31 cellular contexts compared by ENCODE assay signal in the genomic region with DNA sequence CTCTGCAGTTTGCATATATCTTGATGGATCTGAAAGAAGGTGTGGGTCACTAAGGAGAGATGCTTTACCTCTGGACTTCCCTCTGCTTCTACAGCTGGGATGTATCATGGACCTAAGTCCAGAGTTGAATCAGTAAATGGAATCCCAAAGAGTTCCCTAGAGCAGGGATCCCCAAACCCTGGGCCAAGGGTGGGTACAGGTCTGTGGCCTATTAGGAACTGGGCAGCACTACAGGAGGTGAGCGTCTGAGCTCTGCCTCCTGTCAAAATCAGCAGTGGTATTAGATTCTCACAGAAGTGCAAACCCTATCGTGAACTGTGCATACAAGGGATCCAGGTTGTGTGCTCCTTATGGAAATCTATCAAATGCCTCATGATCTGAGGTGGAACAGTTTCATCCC. TPM values are rescaled to one million over a fixed set of nuclear protein-coding genes. Genes with fewer than 3 reads are reported as not detected.
"Had no signal": no experiment of that assay in that cellular context is flagged by ENCODE, and none has a peak within 500 bp of the region (broad histone marks: within the 10 kb centered on the region; RNA-seq: fewer than 3 reads in every experiment).

No MANE protein-coding gene starts in this region.

- H3K4me1 ChIP-seq: colonic mucosa had no signal

- H3K36me3 ChIP-seq: ascending aorta, breast epithelium, cardiac muscle cell, colonic mucosa, esophagus squamous epithelium had no signal

- H3K27ac ChIP-seq: ascending aorta, breast epithelium, cardiac muscle cell, colonic mucosa, epithelial cell of prostate, VCaP had no signal

- H3K4me3 ChIP-seq: ascending aorta, breast epithelium, cardiac muscle cell, colonic mucosa, esophagus squamous epithelium had no signal

- H3K27me3 ChIP-seq: ascending aorta, breast epithelium, cardiac muscle cell, colonic mucosa, esophagus squamous epithelium had no signal

- H3K9me3 ChIP-seq: ascending aorta, breast epithelium, colonic mucosa, esophagus squamous epithelium had no signal

- DNase-seq: activated CD4-positive, alpha-beta memory T cell treated with anti-CD3 and anti-CD28 coated beads, Interleukin-2, amount 10 ng/mL, durations not matched to agents 7 days and 5 days; activated CD4-positive, alpha-beta T cell treated with anti-CD3 and anti-CD28 coated beads for 1 hour; activated CD4-positive, alpha-beta T cell treated with anti-CD3 and anti-CD28 coated beads for 4 hours; activated CD4-positive, alpha-beta T cell treated with anti-CD3 and anti-CD28 coated beads, Interleukin-2, amount 10 ng/mL, durations not matched to agents 7 days and 5 days; activated CD4-positive, alpha-beta T cell treated with anti-CD3 and anti-CD28 coated beads, Interleukin-2, amount 50 U/mL, for 4 hours; activated CD8-positive, alpha-beta memory T cell treated with anti-CD3 and anti-CD28 coated beads, Interleukin-2, amount 50 U/mL, for 48 hours; activated gamma-delta T cell; activated naive CD4-positive, alpha-beta T cell; activated naive CD4-positive, alpha-beta T cell treated with anti-CD3 and anti-CD28 coated beads, Interleukin-2, amount 10 ng/mL, durations not matched to agents 7 days and 5 days; activated naive CD8-positive, alpha-beta T cell treated with anti-CD3 and anti-CD28 coated beads, Interleukin-2, amount 10 ng/mL, durations not matched to agents 7 days and 5 days; activated T-cell treated with anti-CD3 and anti-CD28 coated beads for 4 hours; activated T-cell treated with anti-CD3 and anti-CD28 coated beads, Interleukin-2, amount 50 U/mL, for 24 hours; activated T-cell treated with anti-CD3 and anti-CD28 coated beads, Interleukin-2, amount 50 U/mL, for 72 hours; central memory CD4-positive, alpha-beta T cell; cerebellar nuclear complex; colonic mucosa; effector CD8-positive, alpha-beta T cell; esophagus squamous epithelium; foreskin melanocyte; T-helper 2 cell had no signal

- FAIRE-seq: endometrium, endothelial cell of umbilical vein, TTC549 had no signal

- ATAC-seq: activated naive CD4-positive, alpha-beta T cell treated with anti-CD3 and anti-CD28 coated beads, Interleukin-2, amount 50 U/mL, for 72 hours; activated T-cell treated with anti-CD3 and anti-CD28 coated beads, Interleukin-2, amount 50 U/mL, for 72 hours; WTC11 had no signal

RNA-seq across cellular contexts. Expression of a gene that starts 39.3 kb away (rescaled TPM):
- total RNA-seq: endothelial cell of umbilical vein, fibroblast of villous mesenchyme had no signal
- polyA plus RNA-seq: endothelial cell of umbilical vein had no signal
